8 cellular contexts compared by ENCODE assay signal in the genomic region with DNA sequence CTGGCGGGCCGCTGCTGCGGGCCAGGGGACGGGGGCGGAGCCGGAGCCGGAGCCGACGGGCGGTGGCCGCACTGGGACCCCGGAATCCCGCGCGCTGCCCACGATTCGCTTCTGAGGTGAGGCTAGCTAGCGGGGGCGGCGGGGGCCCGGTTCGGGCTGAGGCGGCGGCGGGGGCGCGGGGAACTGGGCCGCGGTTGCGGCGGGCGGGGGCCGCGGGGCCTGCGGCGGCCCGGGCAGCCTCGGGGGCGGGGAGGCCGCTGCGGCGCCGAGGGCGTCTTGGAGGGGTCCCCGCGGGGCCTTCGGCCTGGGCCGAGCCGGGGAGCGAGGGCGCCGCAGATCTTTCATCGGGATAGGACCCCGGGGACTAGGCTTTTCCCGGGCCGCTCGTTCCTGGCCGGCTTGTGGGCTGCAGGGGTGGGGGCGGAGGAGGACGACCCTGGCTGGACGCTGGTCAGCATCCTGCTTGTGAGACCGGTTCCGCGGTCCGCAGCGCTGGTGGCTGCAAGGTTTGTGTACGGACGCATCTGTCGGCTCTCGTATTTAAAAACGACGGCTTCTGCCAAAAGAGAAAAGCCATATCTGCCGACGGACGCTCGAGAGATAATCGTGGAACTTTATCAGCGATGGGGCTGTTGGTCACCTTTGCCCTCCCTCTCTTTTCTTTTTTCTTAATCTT. TPM values are rescaled to one million over a fixed set of nuclear protein-coding genes. Genes with fewer than 3 reads are reported as not detected.
A peak's percentile ranks its signal among the peaks of the same experiment; 100 is the strongest.
DNase-seq lines count a peak whose midpoint lies in the region; ATAC-seq, FAIRE-seq and TF ChIP-seq lines count a peak whose summit lies in the region.

No MANE protein-coding gene starts in this region.

- H3K4me1 ChIP-seq in ACC112 (ENCODE audit: control insufficient read depth, insufficient read depth, low read length, unreplicated experiment) (peaks cover 19% of the 10 kb centered on the region), heart right ventricle (peaks cover 2 to 64% (median 52%) of the 10 kb centered on the region in 9 donors)

- peak overlapping the region; percentile 84 to 97 for H3K4me3 Mint-ChIP-seq in activated T-cell treated with anti-CD3 and anti-CD28 coated beads, Interleukin-2, amount 50 U/mL, for 72 hours

- H3K36me3 Mint-ChIP-seq in activated T-cell treated with anti-CD3 and anti-CD28 coated beads, Interleukin-2, amount 50 U/mL, for 72 hours (ENCODE audit: insufficient read depth in 2 of 2): peaks cover 11% of the 10 kb centered on the region in 2 donors

- TF ChIP-seq CTCF in heart right ventricle (IDR thresholded peaks at IDR 0.05): no peak

- H3K36me3 ChIP-seq in ACC112 (ENCODE audit: insufficient read depth, low read length) (peaks cover 11% of the 10 kb centered on the region; the same call in 1 of the 2 replicates), heart right ventricle (no peaks in the 10 kb centered on the region)

- WGBS in heart right ventricle, 2 donors: 0 to 1% methylated on average over 67 to 74 of the region's 78 CpGs

- H3K27ac Mint-ChIP-seq in activated T-cell treated with anti-CD3 and anti-CD28 coated beads, Interleukin-2, amount 50 U/mL, for 72 hours: peak overlapping the region; percentile 99

- FAIRE-seq in HTR-8/SVneo (lab: Jason Lieb, UNC): no peak

- intact Hi-C loops in heart right ventricle (cut with DNase I) (loop anchor here in 5 of 10 donors (5.0 to 10.0 kb wide), 7 partner anchors 37 to 91 kb away; a partner anchor contains a TSS), posterior vena cava (cut with DNase I) (no loop called here)

- H3K9me3 ChIP-seq in heart right ventricle: no peaks in the 10 kb centered on the region

- H3K27me3 ChIP-seq in ACC112 (ENCODE audit: insufficient read depth, low read length) (no peaks in the 10 kb centered on the region), heart right ventricle (no peaks in the 10 kb centered on the region)

- H3K4me3 ChIP-seq in ACC112 (ENCODE audit: low read depth, low read length) (peak overlapping the region; percentile 97), heart right ventricle (peak overlapping the region; percentile 67 to 94 (median 86))

- DNase-seq in HTR-8/SVneo (ENCODE audit: insufficient read length, low spot score) (peak; percentile 31), heart right ventricle (peak; percentile 51 to 63), posterior vena cava (ENCODE audit: low spot score) (peak; percentile 86), hippocampal formation (lab: John Stamatoyannopoulos, UW) (no peak)
- DNase-seq in activated T-cell treated with anti-CD3 and anti-CD28 coated beads, Interleukin-2, amount 50 U/mL, for 72 hours: peak in 1 of 2 donors; percentile 18

- peaks cover 57% of the 10 kb centered on the region for H3K4me1 Mint-ChIP-seq in activated T-cell treated with anti-CD3 and anti-CD28 coated beads, Interleukin-2, amount 50 U/mL, for 72 hours (ENCODE audit: low read depth)

- H3K9me3 Mint-ChIP-seq in activated T-cell treated with anti-CD3 and anti-CD28 coated beads, Interleukin-2, amount 50 U/mL, for 72 hours: peaks cover 2 to 3% of the 10 kb centered on the region in 2 donors

- H3K27me3 Mint-ChIP-seq in activated T-cell treated with anti-CD3 and anti-CD28 coated beads, Interleukin-2, amount 50 U/mL, for 72 hours (ENCODE audit: low read depth): no peaks in the 10 kb centered on the region

- ATAC-seq in GM19023 (IDR thresholded peaks at IDR 0.05; ENCODE audit: unreplicated experiment) (peak; percentile 11), heart right ventricle (peak in 6 of 8 donors; percentile 2 to 21 (median 16)), GM18867 (IDR thresholded peaks at IDR 0.05; ENCODE audit: unreplicated experiment) (no peak)
- ATAC-seq in activated T-cell treated with anti-CD3 and anti-CD28 coated beads, Interleukin-2, amount 50 U/mL, for 72 hours (replicated peaks in 1 of 2): peak; percentile 2 to 30

- H3K27ac ChIP-seq in ACC112 (ENCODE audit: low read depth, low read length): peak overlapping the region; percentile 35
- H3K27ac ChIP-seq in heart right ventricle: peak overlapping the region; percentile 91 to 100 (median 96)

- peak overlapping the region; percentile 66 for H2AFZ ChIP-seq in ACC112 (ENCODE audit: low read length, unreplicated experiment)

- H3K79me2 ChIP-seq in ACC112 (ENCODE audit: control insufficient read depth, insufficient read depth, low read length, unreplicated experiment): peaks cover 53% of the 10 kb centered on the region

RNA-seq across cellular contexts. Expression of a gene that starts 0.4 kb away (rescaled TPM):
- total RNA-seq in activated T-cell treated with anti-CD3 and anti-CD28 coated beads, Interleukin-2, amount 50 U/mL, for 72 hours: 100 to 1,000 TPM; 281 to 282 TPM
- total RNA-seq in heart right ventricle (100 to 1,000 TPM; 188 to 289 (median 214) TPM), posterior vena cava (100 to 1,000 TPM; 297 to 327 TPM)
- 100 to 1,000 TPM; 163 to 448 TPM for polyA plus RNA-seq in heart right ventricle

RNA-seq across cellular contexts. Expression of a gene that starts 51.2 kb away (rescaled TPM):
- total RNA-seq in activated T-cell treated with anti-CD3 and anti-CD28 coated beads, Interleukin-2, amount 50 U/mL, for 72 hours: 10 to 100 TPM; 60.7 to 65.6 TPM
- total RNA-seq in heart right ventricle: 10 to 100 TPM; 10.4 to 36.9 (median 16.4) TPM
- 10 to 100 TPM; 12.3 to 47.7 TPM for polyA plus RNA-seq in heart right ventricle
- total RNA-seq in posterior vena cava: 10 to 100 TPM; 47.8 to 52.4 TPM

Comparison
In these comparisons a context has a peak if more than half of its experiments do, and no peak if none do; other contexts are left out.
1. DNase-seq: peak in HTR-8/SVneo (single experiment), heart right ventricle (2 of 2) and posterior vena cava (single experiment); none in hippocampal formation (0 of 2).